Comparison of ENCODE assay signal across 8 cellular contexts in genomic region chr10:102450124-102450373, GRCh38. TPM values are rescaled to one million over a fixed set of nuclear protein-coding genes. Genes with fewer than 3 reads are reported as not detected.
DNase-seq lines count a peak whose midpoint lies in the region; ATAC-seq and TF ChIP-seq lines count a peak whose summit lies in the region.

No MANE protein-coding gene starts in this region.

- H3K4me3 ChIP-seq in left ventricle myocardium inferior, result peak overlapping the region; percentile 84

- ATAC-seq in SK-N-SH treated with all-trans-retinoic acid at 6 μM for 48 hours (peak; percentile 40), HG03108 (IDR thresholded peaks at IDR 0.05; ENCODE audit: unreplicated experiment) (no peak)
- ATAC-seq in stimulated activated memory B cell treated with anti-CD40 and anti-IgM and Interleukin-4, amounts not matched to agents 10 μg/mL and 1 μg/mL and 100 μg/mL, for 72 hours, result no peak

- intact Hi-C loops in left ventricle myocardium inferior (cut with micrococcal nuclease), result no loop called here

- no peaks in the 10 kb centered on the region for H3K27me3 ChIP-seq in left ventricle myocardium inferior (ENCODE audit: low read depth)

- H3K36me3 Mint-ChIP-seq in T-helper 2 cell treated with Interferon-gamma antibody and Interleukin-4, amounts not matched to agents 5 μg/mL and 100 μg/mL, for 36 hours (ENCODE audit: low read depth), result peaks cover 8% of the 10 kb centered on the region
- H3K36me3 Mint-ChIP-seq in stimulated activated memory B cell treated with anti-CD40 and anti-IgM and Interleukin-4, amounts not matched to agents 10 μg/mL and 1 μg/mL and 100 μg/mL, for 72 hours, result peaks cover 13% of the 10 kb centered on the region

- H3K4me1 ChIP-seq in left ventricle myocardium inferior, result peaks cover 28% of the 10 kb centered on the region

- H3K4me1 Mint-ChIP-seq in T-helper 2 cell treated with Interferon-gamma antibody and Interleukin-4, amounts not matched to agents 5 μg/mL and 100 μg/mL, for 36 hours (ENCODE audit: low read depth), result peaks cover 22% of the 10 kb centered on the region
- peaks cover 33% of the 10 kb centered on the region for H3K4me1 Mint-ChIP-seq in stimulated activated memory B cell treated with anti-CD40 and anti-IgM and Interleukin-4, amounts not matched to agents 10 μg/mL and 1 μg/mL and 100 μg/mL, for 72 hours

- no peaks in the 10 kb centered on the region for H3K36me3 ChIP-seq in left ventricle myocardium inferior

- peak overlapping the region; percentile 92 for H3K27ac ChIP-seq in left ventricle myocardium inferior (replicated peaks)

- peak overlapping the region; percentile 86 for H3K27ac Mint-ChIP-seq in T-helper 2 cell treated with Interferon-gamma antibody and Interleukin-4, amounts not matched to agents 5 μg/mL and 100 μg/mL, for 36 hours
- H3K27ac Mint-ChIP-seq in stimulated activated memory B cell treated with anti-CD40 and anti-IgM and Interleukin-4, amounts not matched to agents 10 μg/mL and 1 μg/mL and 100 μg/mL, for 72 hours, result peak overlapping the region; percentile 96

- TF ChIP-seq CTCF in left ventricle myocardium inferior (IDR thresholded peaks at IDR 0.05; ENCODE audit: borderline replicate concordance), result no peak

- no peak for DNase-seq in T-helper 2 cell treated with Interferon-gamma antibody and Interleukin-4, amounts not matched to agents 5 μg/mL and 100 μg/mL, for 36 hours (ENCODE audit: low spot score)
- DNase-seq in T-helper 2 cell, result no peak
- no peak for DNase-seq in left ventricle myocardium inferior
- no peak for DNase-seq in amygdala (lab: John Stamatoyannopoulos, UW)
- DNase-seq in DMS53 treated with DMSO at 0.1 percent for 48 hours (lab: John Stamatoyannopoulos, UW; ENCODE audit: unreplicated experiment), result no peak

- H3K9me3 ChIP-seq in left ventricle myocardium inferior (replicated peaks), result no peaks in the 10 kb centered on the region

- H3K27me3 Mint-ChIP-seq in T-helper 2 cell treated with Interferon-gamma antibody and Interleukin-4, amounts not matched to agents 5 μg/mL and 100 μg/mL, for 36 hours (ENCODE audit: low read depth), result no peaks in the 10 kb centered on the region
- H3K27me3 Mint-ChIP-seq in stimulated activated memory B cell treated with anti-CD40 and anti-IgM and Interleukin-4, amounts not matched to agents 10 μg/mL and 1 μg/mL and 100 μg/mL, for 72 hours, result no peaks in the 10 kb centered on the region

- H3K4me3 Mint-ChIP-seq in T-helper 2 cell treated with Interferon-gamma antibody and Interleukin-4, amounts not matched to agents 5 μg/mL and 100 μg/mL, for 36 hours, result peak overlapping the region; percentile 92
- peak overlapping the region; percentile 96 for H3K4me3 Mint-ChIP-seq in stimulated activated memory B cell treated with anti-CD40 and anti-IgM and Interleukin-4, amounts not matched to agents 10 μg/mL and 1 μg/mL and 100 μg/mL, for 72 hours

- H3K9me3 Mint-ChIP-seq in T-helper 2 cell treated with Interferon-gamma antibody and Interleukin-4, amounts not matched to agents 5 μg/mL and 100 μg/mL, for 36 hours, result no peaks in the 10 kb centered on the region
- H3K9me3 Mint-ChIP-seq in stimulated activated memory B cell treated with anti-CD40 and anti-IgM and Interleukin-4, amounts not matched to agents 10 μg/mL and 1 μg/mL and 100 μg/mL, for 72 hours, result no peaks in the 10 kb centered on the region

TF ChIP-seq in SK-N-SH treated with all-trans-retinoic acid at 6 μM for 48 hours, 23 proteins besides CTCF, POLR2A, EP300 and RAD21:
- no peak for TF ChIP-seq CSRNP3 (CRISPR knock-in tag; IDR thresholded peaks at IDR 0.05)
- TF ChIP-seq GLIS3 (CRISPR knock-in tag; IDR thresholded peaks at IDR 0.05), result no peak
- no peak for TF ChIP-seq ESRRG (CRISPR knock-in tag; IDR thresholded peaks at IDR 0.05)
- no peak for TF ChIP-seq ZC3H10 (CRISPR knock-in tag; IDR thresholded peaks at IDR 0.05)
- no peak for TF ChIP-seq ZNF8 (CRISPR knock-in tag; IDR thresholded peaks at IDR 0.05)
- no peak for TF ChIP-seq CREB5 (CRISPR knock-in tag; IDR thresholded peaks at IDR 0.05; ENCODE audit: low read depth)
- no peak for TF ChIP-seq SNAI2 (CRISPR knock-in tag; IDR thresholded peaks at IDR 0.05)
- TF ChIP-seq CSDC2 (CRISPR knock-in tag; IDR thresholded peaks at IDR 0.05), result no peak
- TF ChIP-seq RARB (CRISPR knock-in tag; IDR thresholded peaks at IDR 0.05), result no peak
- TF ChIP-seq PATZ1 (CRISPR knock-in tag; IDR thresholded peaks at IDR 0.05; ENCODE audit: borderline replicate concordance), result no peak
- no peak for TF ChIP-seq TSHZ2 (CRISPR knock-in tag; IDR thresholded peaks at IDR 0.05)
- TF ChIP-seq BACH2 (CRISPR knock-in tag; IDR thresholded peaks at IDR 0.05; ENCODE audit: borderline replicate concordance), result no peak
- TF ChIP-seq ZFP3 (CRISPR knock-in tag; IDR thresholded peaks at IDR 0.05), result no peak
TF ChIP-seq in SK-N-SH treated with all-trans-retinoic acid at 6 μM for 48 hours: peak in this region for 0.

RNA-seq across cellular contexts. Expression of gene C10orf95, which starts 1.3 kb away (rescaled TPM):
- not detected for total RNA-seq in left ventricle myocardium inferior

RNA-seq across cellular contexts. Expression of gene CUEDC2, which starts 17.7 kb away (rescaled TPM):
- total RNA-seq in left ventricle myocardium inferior, result 72.3 TPM

RNA-seq across cellular contexts. Expression of gene FBXL15, which starts 29.4 kb away (rescaled TPM):
- total RNA-seq in left ventricle myocardium inferior, result 12.3 TPM

RNA-seq across cellular contexts. Expression of gene PSD, which starts 31.5 kb away (rescaled TPM):
- total RNA-seq in left ventricle myocardium inferior, result 0.93 TPM

RNA-seq across cellular contexts. Expression of gene ACTR1A, which starts 52.5 kb away (rescaled TPM):
- total RNA-seq in left ventricle myocardium inferior, result 103 TPM
